In the genomic region with DNA sequence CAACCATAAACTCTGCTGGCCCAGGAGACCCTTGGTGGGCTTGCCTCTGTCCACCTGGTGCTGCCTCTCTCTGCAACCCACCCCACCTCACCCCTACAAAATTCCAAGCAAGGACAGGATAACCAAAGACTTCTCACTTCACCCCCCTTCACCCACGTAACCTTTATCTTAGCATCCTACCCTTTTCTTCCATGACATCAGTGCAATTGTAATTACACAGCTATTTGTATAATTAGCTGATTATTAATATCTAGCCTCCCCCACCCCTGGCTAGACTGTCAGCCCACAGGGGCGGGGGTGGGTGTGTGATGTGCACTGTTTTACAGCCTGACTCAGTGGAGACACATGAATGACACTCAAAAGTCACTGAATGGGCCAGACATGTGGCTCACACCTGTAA, we compare ENCODE assay signal across 1 cellular context.
TF ChIP-seq lines count a peak whose summit lies in the region.

No MANE protein-coding gene starts in this region.

TF ChIP-seq in A549, 52 proteins besides CTCF, POLR2A, EP300 and RAD21 (continued from another document):
- TF ChIP-seq, protein P1, sequence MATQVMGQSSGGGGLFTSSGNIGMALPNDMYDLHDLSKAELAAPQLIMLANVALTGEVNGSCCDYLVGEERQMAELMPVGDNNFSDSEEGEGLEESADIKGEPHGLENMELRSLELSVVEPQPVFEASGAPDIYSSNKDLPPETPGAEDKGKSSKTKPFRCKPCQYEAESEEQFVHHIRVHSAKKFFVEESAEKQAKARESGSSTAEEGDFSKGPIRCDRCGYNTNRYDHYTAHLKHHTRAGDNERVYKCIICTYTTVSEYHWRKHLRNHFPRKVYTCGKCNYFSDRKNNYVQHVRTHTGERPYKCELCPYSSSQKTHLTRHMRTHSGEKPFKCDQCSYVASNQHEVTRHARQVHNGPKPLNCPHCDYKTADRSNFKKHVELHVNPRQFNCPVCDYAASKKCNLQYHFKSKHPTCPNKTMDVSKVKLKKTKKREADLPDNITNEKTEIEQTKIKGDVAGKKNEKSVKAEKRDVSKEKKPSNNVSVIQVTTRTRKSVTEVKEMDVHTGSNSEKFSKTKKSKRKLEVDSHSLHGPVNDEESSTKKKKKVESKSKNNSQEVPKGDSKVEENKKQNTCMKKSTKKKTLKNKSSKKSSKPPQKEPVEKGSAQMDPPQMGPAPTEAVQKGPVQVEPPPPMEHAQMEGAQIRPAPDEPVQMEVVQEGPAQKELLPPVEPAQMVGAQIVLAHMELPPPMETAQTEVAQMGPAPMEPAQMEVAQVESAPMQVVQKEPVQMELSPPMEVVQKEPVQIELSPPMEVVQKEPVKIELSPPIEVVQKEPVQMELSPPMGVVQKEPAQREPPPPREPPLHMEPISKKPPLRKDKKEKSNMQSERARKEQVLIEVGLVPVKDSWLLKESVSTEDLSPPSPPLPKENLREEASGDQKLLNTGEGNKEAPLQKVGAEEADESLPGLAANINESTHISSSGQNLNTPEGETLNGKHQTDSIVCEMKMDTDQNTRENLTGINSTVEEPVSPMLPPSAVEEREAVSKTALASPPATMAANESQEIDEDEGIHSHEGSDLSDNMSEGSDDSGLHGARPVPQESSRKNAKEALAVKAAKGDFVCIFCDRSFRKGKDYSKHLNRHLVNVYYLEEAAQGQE (IDR thresholded peaks at IDR 0.05), result no peak
- TF ChIP-seq HOXB5 (CRISPR knock-in tag; IDR thresholded peaks at IDR 0.05) (no peak), HOXA7 (CRISPR knock-in tag; IDR thresholded peaks at IDR 0.05) (no peak), TP53 (CRISPR knock-in tag; IDR thresholded peaks at IDR 0.05) (no peak), CBX8 (IDR thresholded peaks at IDR 0.05) (no peak), ZC3H11A (IDR thresholded peaks at IDR 0.05) (no peak), MAFK (IDR thresholded peaks at IDR 0.05; ENCODE audit: partially characterized antibody) (no peak), MYC (IDR thresholded peaks at IDR 0.05; ENCODE audit: borderline replicate concordance, low read length) (no peak), BHLHE40 (IDR thresholded peaks at IDR 0.05; ENCODE audit: low read depth, low read length) (no peak), MAZ (IDR thresholded peaks at IDR 0.05; ENCODE audit: borderline replicate concordance, low read depth, low read length) (no peak), ZSCAN20 (CRISPR knock-in tag; IDR thresholded peaks at IDR 0.05) (no peak), RFX5 (IDR thresholded peaks at IDR 0.05) (no peak), NPAS2 (CRISPR knock-in tag; IDR thresholded peaks at IDR 0.05; ENCODE audit: borderline replicate concordance) (no peak)
- TF ChIP-seq, protein P2, sequence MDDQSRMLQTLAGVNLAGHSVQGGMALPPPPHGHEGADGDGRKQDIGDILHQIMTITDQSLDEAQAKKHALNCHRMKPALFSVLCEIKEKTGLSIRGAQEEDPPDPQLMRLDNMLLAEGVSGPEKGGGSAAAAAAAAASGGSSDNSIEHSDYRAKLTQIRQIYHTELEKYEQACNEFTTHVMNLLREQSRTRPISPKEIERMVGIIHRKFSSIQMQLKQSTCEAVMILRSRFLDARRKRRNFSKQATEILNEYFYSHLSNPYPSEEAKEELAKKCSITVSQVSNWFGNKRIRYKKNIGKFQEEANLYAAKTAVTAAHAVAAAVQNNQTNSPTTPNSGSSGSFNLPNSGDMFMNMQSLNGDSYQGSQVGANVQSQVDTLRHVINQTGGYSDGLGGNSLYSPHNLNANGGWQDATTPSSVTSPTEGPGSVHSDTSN (IDR thresholded peaks at IDR 0.05), result no peak
- TF ChIP-seq, protein P3, sequence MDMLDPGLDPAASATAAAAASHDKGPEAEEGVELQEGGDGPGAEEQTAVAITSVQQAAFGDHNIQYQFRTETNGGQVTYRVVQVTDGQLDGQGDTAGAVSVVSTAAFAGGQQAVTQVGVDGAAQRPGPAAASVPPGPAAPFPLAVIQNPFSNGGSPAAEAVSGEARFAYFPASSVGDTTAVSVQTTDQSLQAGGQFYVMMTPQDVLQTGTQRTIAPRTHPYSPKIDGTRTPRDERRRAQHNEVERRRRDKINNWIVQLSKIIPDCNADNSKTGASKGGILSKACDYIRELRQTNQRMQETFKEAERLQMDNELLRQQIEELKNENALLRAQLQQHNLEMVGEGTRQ (IDR thresholded peaks at IDR 0.05), result no peak
